1 cellular context compared by ENCODE assay signal in the genomic region with DNA sequence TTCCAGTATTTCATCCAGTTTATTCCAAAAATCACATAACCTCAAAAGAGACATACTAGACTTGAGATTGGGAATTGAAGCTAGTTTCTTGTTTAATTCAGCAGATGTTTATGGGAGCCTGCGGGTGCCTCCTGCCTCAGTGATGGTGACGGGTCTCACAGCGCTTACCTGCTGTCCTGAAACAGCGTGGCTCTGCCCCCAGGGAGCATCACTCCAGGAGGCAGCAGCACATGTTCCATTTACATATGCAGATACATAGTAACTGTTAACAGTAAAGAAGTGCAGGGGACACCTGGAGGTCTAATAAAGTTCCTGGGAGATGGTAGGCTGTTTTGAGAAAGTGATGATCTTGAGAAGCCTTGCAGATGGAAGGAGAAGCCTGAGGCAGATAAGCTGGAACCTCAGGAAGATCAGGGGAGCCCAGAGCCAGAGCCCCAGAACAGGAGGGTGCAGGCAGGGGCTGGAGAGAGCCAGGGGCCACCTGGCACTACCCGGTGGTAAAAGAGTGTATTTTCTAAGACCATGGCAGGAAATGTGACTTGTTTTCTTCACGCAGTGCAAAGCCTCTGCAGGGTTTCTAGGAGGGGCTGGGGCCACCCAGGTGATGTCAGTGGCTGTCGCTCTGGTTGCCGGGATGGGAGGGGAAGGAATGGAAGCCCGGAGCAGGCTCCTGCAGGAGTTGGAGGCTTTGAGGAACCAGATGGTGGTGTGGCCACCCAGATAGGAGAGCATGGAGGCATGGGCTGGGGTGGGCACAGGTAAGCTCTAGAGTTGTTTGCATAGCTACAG.
TF ChIP-seq lines count a peak whose summit lies in the region.

No MANE protein-coding gene starts in this region.

TF ChIP-seq in SK-N-SH, 30 proteins besides CTCF, POLR2A, EP300 and RAD21 (continued from another document):
- TF ChIP-seq, protein P1, sequence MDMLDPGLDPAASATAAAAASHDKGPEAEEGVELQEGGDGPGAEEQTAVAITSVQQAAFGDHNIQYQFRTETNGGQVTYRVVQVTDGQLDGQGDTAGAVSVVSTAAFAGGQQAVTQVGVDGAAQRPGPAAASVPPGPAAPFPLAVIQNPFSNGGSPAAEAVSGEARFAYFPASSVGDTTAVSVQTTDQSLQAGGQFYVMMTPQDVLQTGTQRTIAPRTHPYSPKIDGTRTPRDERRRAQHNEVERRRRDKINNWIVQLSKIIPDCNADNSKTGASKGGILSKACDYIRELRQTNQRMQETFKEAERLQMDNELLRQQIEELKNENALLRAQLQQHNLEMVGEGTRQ (IDR thresholded peaks at IDR 0.05; ENCODE audit: borderline replicate concordance, low read depth, low read length), result no peak
- TF ChIP-seq TEAD4 (IDR thresholded peaks at IDR 0.05; ENCODE audit: borderline replicate concordance, insufficient read depth), result no peak
- no peak for TF ChIP-seq SMC3 (IDR thresholded peaks at IDR 0.05; ENCODE audit: low read depth, low read length)
- TF ChIP-seq GABPA (IDR thresholded peaks at IDR 0.05; ENCODE audit: low read depth), result no peak
- no peak for TF ChIP-seq FOXM1 (IDR thresholded peaks at IDR 0.05; ENCODE audit: low read depth)
- TF ChIP-seq JUND (IDR thresholded peaks at IDR 0.05), result no peak
- TF ChIP-seq TCF12 (IDR thresholded peaks at IDR 0.05), result no peak
- TF ChIP-seq MEF2A (IDR thresholded peaks at IDR 0.05; ENCODE audit: borderline replicate concordance, low read depth), result no peak
